ENCODE assay signal across 11 cellular contexts in genomic region chr16:12907670-12908233, GRCh38.
DNase-seq lines count a peak whose midpoint lies in the region; ATAC-seq, FAIRE-seq and TF ChIP-seq lines count a peak whose summit lies in the region.
"Had no signal": no experiment of that assay in that cellular context is flagged by ENCODE, and none has a peak within 500 bp of the region (broad histone marks: within the 10 kb centered on the region; RNA-seq: fewer than 3 reads in every experiment).

No MANE protein-coding gene starts in this region.

- H3K27me3 ChIP-seq in OCI-LY1 (ENCODE audit: insufficient read depth, low read length) = peaks cover 7% of the 10 kb centered on the region; the same call in 1 of the 2 replicates

- no peaks in the 10 kb centered on the region for H3K9me3 ChIP-seq in OCI-LY1 (ENCODE audit: low read length)
- H3K9me3 ChIP-seq: neutrophil had no signal

- H3K4me3 ChIP-seq in AG09309 (ENCODE audit: control insufficient read depth, low read depth, low read length) (no peak overlapping the region), OCI-LY1 (ENCODE audit: low read depth, low read length, poor library complexity, severe bottlenecking) (no peak overlapping the region)

- no peaks in the 10 kb centered on the region for H4K20me1 ChIP-seq in OCI-LY1 (ENCODE audit: insufficient read depth, low read length)

- DNase-seq in AG09309 (ENCODE audit: low read depth) = no peak
- DNase-seq in GM10266 (ENCODE audit: extremely low spot score) = no peak
- DNase-seq in globus pallidus (ENCODE audit: low spot score) = peak; percentile 22
- DNase-seq in NCI-H1105 (lab: John Stamatoyannopoulos, UW) = no peak
- no peak for DNase-seq in urothelium cell line (ENCODE audit: low spot score)
- no peak for DNase-seq in HTR-8/SVneo (ENCODE audit: insufficient read length, low spot score)
- DNase-seq: stimulated activated CD4-positive, alpha-beta T cell treated with anti-CD3 and anti-CD28 coated beads, Interleukin-4, amount 100 ng/mL, for 1 hour had no signal

- no peaks in the 10 kb centered on the region for H3K36me3 ChIP-seq in OCI-LY1 (ENCODE audit: insufficient read depth, low read length)
- H3K36me3 ChIP-seq: neutrophil had no signal

- H3K4me2 ChIP-seq in OCI-LY1 (ENCODE audit: low read length) = no peak overlapping the region

- FAIRE-seq in urothelium cell line (lab: Jason Lieb, UNC) = no peak
- no peak for FAIRE-seq in HTR-8/SVneo (lab: Jason Lieb, UNC)
- FAIRE-seq: D721Med had no signal

- no peak overlapping the region for H3K27ac ChIP-seq in OCI-LY1 (ENCODE audit: low read depth, low read length, poor library complexity, severe bottlenecking)
- H3K27ac ChIP-seq: neutrophil had no signal

- H3K9ac ChIP-seq in OCI-LY1 (ENCODE audit: low read length) = no peak overlapping the region

- TF ChIP-seq CTCF in AG09309 (IDR thresholded peaks at IDR 0.05; ENCODE audit: control insufficient read depth, insufficient read depth, low read depth, low read length, missing control alignments) (peak; percentile 33), GM10266 (IDR thresholded peaks at IDR 0.05; ENCODE audit: control insufficient read depth, insufficient read depth, low read depth, missing control alignments) (peak; percentile 26), OCI-LY1 (IDR thresholded peaks at IDR 0.05; ENCODE audit: low read length) (peak; percentile 57)

- H3K79me2 ChIP-seq in OCI-LY1 (ENCODE audit: insufficient read depth, low read length) = no peaks in the 10 kb centered on the region

- no peak for ATAC-seq in HG02642 (IDR thresholded peaks at IDR 0.05; ENCODE audit: poor library complexity, unreplicated experiment)

- no peaks in the 10 kb centered on the region for H3K9me2 ChIP-seq in OCI-LY1 (ENCODE audit: low read depth, low read length)

- no peaks in the 10 kb centered on the region for H3F3A ChIP-seq in OCI-LY1 (ENCODE audit: insufficient read depth, low read length)

- H2AFZ ChIP-seq in OCI-LY1 (ENCODE audit: low read length) = no peak overlapping the region

- H3K4me1 ChIP-seq in OCI-LY1 (ENCODE audit: insufficient read depth, low read length, severe bottlenecking) = peaks cover 8% of the 10 kb centered on the region
